ENCODE assay signal across 7 cellular contexts in the genomic region with DNA sequence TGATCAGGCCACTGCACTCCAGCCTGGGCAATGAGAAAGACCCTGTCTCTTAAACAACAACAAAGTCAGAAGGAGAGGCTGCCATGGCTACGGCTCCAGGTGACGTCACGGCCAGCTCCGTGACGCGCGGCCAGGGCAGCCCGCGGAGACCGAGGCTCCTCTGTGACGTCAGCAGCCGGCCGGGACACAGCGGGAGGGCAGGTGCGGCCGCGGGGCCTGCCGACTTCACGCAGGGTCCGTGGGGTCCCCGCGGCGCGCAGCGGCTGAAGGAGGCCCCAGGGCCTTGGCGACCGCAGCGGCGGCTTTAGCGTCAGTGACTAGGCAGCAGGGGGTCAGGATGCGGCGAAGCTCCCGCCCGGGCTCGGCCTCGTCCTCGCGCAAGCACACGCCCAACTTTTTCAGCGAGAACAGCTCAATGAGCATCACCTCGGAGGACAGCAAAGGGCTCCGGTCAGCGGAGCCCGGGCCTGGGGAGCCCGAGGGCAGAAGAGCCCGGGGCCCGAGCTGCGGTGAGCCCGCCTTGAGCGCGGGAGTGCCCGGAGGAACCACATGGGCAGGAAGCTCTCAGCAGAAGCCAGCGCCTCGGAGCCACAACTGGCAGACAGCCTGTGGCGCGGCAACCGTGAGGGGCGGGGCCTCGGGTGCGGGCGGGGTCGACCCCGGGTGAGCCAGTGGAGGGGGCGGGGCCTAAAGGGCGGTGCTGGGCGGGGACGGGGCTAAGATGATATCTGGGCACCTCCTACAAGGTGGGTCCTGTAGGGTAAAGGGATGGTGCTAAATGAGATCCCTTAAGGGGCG. TPM values are rescaled to one million over a fixed set of nuclear protein-coding genes. Genes with fewer than 3 reads are reported as not detected.
DNase-seq lines count a peak whose midpoint lies in the region; ATAC-seq and TF ChIP-seq lines count a peak whose summit lies in the region.

A gene with protein sequence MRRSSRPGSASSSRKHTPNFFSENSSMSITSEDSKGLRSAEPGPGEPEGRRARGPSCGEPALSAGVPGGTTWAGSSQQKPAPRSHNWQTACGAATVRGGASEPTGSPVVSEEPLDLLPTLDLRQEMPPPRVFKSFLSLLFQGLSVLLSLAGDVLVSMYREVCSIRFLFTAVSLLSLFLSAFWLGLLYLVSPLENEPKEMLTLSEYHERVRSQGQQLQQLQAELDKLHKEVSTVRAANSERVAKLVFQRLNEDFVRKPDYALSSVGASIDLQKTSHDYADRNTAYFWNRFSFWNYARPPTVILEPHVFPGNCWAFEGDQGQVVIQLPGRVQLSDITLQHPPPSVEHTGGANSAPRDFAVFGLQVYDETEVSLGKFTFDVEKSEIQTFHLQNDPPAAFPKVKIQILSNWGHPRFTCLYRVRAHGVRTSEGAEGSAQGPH (plus strand): TSS at position 163 of the 798 bp plus-strand sequence. CDS start 175 bp downstream, at position 338.

- H3K36me3 ChIP-seq in WERI-Rb-1, result no peaks in the 10 kb centered on the region
- H3K36me3 ChIP-seq in breast epithelium, result no peaks in the 10 kb centered on the region
- H3K36me3 ChIP-seq in smooth muscle cell (ENCODE audit: low read depth), result no peaks in the 10 kb centered on the region

- WGBS in smooth muscle cell (ENCODE audit: low lambda C conversion rate), result 2% methylated on average over 54 of the region's 68 CpGs

- H3K27me3 ChIP-seq in WERI-Rb-1 (ENCODE audit: insufficient read depth, low read depth, severe bottlenecking) (no peaks in the 10 kb centered on the region), breast epithelium (no peaks in the 10 kb centered on the region), smooth muscle cell (ENCODE audit: low read depth) (no peaks in the 10 kb centered on the region)

- H2AFZ ChIP-seq in smooth muscle cell (ENCODE audit: low read depth), result peak within 1 kb of the TSS; percentile 25

- H3F3A ChIP-seq in smooth muscle cell (ENCODE audit: low read depth), result peaks cover 6% of the 10 kb centered on the region

- TF ChIP-seq CTCF in WERI-Rb-1 (IDR thresholded peaks at IDR 0.05; ENCODE audit: low read depth, low read length), result no peak
- TF ChIP-seq CTCF in breast epithelium (IDR thresholded peaks at IDR 0.05), result no peak
- no peak for TF ChIP-seq CTCF in smooth muscle cell (IDR thresholded peaks at IDR 0.05; ENCODE audit: borderline replicate concordance, insufficient read depth, poor library complexity, severe bottlenecking)

- no peaks in the 10 kb centered on the region for H3K79me2 ChIP-seq in smooth muscle cell (ENCODE audit: low read depth)

- H3K4me3 ChIP-seq in WERI-Rb-1 (ENCODE audit: low read depth, low read length) (peak within 1 kb of the TSS; percentile 59), breast epithelium (peak within 1 kb of the TSS; percentile 48 to 69 (median 54)), smooth muscle cell (peak within 1 kb of the TSS; percentile 65)

- no peaks in the 10 kb centered on the region for H3K9me3 ChIP-seq in WERI-Rb-1 (ENCODE audit: severe bottlenecking)
- no peaks in the 10 kb centered on the region for H3K9me3 ChIP-seq in breast epithelium
- H3K9me3 ChIP-seq in smooth muscle cell (replicated peaks; ENCODE audit: low read depth), result no peaks in the 10 kb centered on the region

- H3K4me1 ChIP-seq in breast epithelium (peaks cover 7 to 8% of the 10 kb centered on the region in 2 donors), smooth muscle cell (ENCODE audit: low read depth) (peaks cover 10% of the 10 kb centered on the region)

- intact Hi-C loops in breast epithelium (cut with DNase I; ENCODE audit: low total_unique reads), result no loop called here

- peaks cover 4% of the 10 kb centered on the region for H4K20me1 ChIP-seq in smooth muscle cell (ENCODE audit: low read depth)

- TF ChIP-seq POLR2A in GM18526 (IDR thresholded peaks at IDR 0.05; ENCODE audit: extremely low read depth, insufficient read length) (peak; percentile 80), breast epithelium (IDR thresholded peaks at IDR 0.05) (no peak)

- peak within 1 kb of the TSS; percentile 74 for H3K9ac ChIP-seq in smooth muscle cell (ENCODE audit: low read depth)

- peak within 1 kb of the TSS; percentile 96 for H3K4me2 ChIP-seq in smooth muscle cell

- peak within 1 kb of the TSS; percentile 81 for H3K27ac ChIP-seq in WERI-Rb-1
- peak within 1 kb of the TSS; percentile 90 to 91 for H3K27ac ChIP-seq in breast epithelium
- H3K27ac ChIP-seq in smooth muscle cell (ENCODE audit: low read depth), result peak within 1 kb of the TSS; percentile 77

- DNase-seq in NCI-H2171 treated with DMSO at 0.1 percent for 48 hours (lab: John Stamatoyannopoulos, UW), result peak; percentile 100
- DNase-seq in WERI-Rb-1, result peak; percentile 97
- DNase-seq in breast epithelium (ENCODE audit: low spot score in 2 of 2), result peak; percentile 99
- DNase-seq in iPS-NIHi7 (ENCODE audit: extremely low spot score), result peak; percentile 99
- DNase-seq in smooth muscle cell (lab: John Stamatoyannopoulos, UW; ENCODE audit: unreplicated experiment), result peak; percentile 96

- peak; percentile 59 for ATAC-seq in HG03039 (IDR thresholded peaks at IDR 0.05; ENCODE audit: unreplicated experiment)

RNA-seq across cellular contexts. Expression of the gene that starts here (rescaled TPM):
- total RNA-seq in breast epithelium (1 to 10 TPM; 3.4 to 9.2 (median 3.4) TPM), smooth muscle cell (9.3 and 10.4 TPM in 2 replicates)
- 27.6 and 35.4 TPM in 2 replicates for polyA plus RNA-seq in smooth muscle cell

Comparison
In these comparisons a context has a peak if more than half of its experiments do, and no peak if none do; other contexts are left out.
1. Peak in every context shown above with its lines: DNase-seq, ATAC-seq, H3K4me3 ChIP-seq and H3K27ac ChIP-seq.